In the genomic region with DNA sequence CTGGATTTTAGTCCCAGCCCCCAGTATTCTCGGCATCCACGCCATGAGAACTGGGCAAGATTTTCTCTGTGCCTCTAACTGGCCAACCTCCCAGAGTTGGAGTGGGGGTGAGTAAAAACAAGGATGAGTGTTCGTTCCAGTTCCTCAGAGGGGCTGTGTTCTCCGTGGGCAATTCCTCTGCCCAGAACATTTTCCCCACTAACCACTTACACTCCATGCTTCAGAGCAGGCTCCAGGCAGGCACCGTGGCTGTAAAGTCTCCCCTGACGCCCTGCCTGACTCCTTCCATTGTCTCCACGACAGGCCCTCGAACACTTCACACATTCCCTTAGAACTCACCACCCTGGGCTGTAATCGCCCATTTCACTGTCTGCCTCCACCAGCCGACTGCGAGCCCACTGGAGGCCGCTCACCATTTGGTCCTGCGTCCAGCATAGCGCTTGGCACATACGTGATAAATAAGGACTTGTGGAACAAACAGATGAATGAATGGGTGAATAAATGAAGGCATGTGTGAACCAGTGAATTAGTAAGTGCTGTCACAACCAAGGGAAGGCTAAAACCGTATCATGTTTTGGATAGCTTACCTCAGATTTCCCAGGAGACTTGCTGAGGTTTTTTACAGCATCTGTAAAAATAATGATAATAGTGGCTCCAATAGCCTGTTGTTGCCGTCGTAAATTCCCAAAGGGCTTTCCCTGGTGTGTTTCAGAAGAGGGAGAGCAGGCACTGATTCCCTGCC, we compare ENCODE assay signal across 21 cellular contexts. TPM values are rescaled to one million over a fixed set of nuclear protein-coding genes. Genes with fewer than 3 reads are reported as not detected.
DNase-seq lines count a peak whose midpoint lies in the region; ATAC-seq, FAIRE-seq and TF ChIP-seq lines count a peak whose summit lies in the region.
"Had no signal": no experiment of that assay in that cellular context is flagged by ENCODE, and none has a peak within 500 bp of the region (broad histone marks: within the 10 kb centered on the region; RNA-seq: fewer than 3 reads in every experiment).

No MANE protein-coding gene starts in this region.

- H3K4me1 ChIP-seq in K562 (replicated peaks in 1 of 2; ENCODE audit: control insufficient read depth in 2 of 2, insufficient read depth in 2 of 2, low read length in 2 of 2) (peaks cover 5 to 12% of the 10 kb centered on the region in 2 experiments; a peak in 4 of 5 replicates), trophoblast cell (ENCODE audit: control insufficient read depth in 1 of 2, insufficient read depth in 2 of 2, low read length in 2 of 2) (peaks cover 5 to 8% of the 10 kb centered on the region in 2 experiments), small intestine (ENCODE audit: control insufficient read depth in 2 of 2, insufficient read depth in 1 of 2, low read depth in 1 of 2, low read length in 1 of 2) (no peaks in the 10 kb centered on the region)
- H3K4me1 ChIP-seq: transverse colon had no signal

- TF ChIP-seq CTCF in K562 (IDR thresholded peaks at IDR 0.05 in 2 of 3, conservative IDR thresholded peaks at IDR 0.05 in 1 of 3; ENCODE audit: insufficient read depth in 2 of 3, low read depth in 1 of 3, low read length in 3 of 3): no peak
- no peak for TF ChIP-seq CTCF in foreskin fibroblast (IDR thresholded peaks at IDR 0.05; ENCODE audit: low read depth, low read length)
- no peak for TF ChIP-seq CTCF in CD14-positive monocyte (IDR thresholded peaks at IDR 0.05)

- H4K91ac ChIP-seq in trophoblast cell (ENCODE audit: low read depth, low read length): peak overlapping the region; percentile 49

- peaks cover 50 to 71% (median 57%) of the 10 kb centered on the region in 3 donors for H3K27me3 Mint-ChIP-seq in CD14-positive monocyte (ENCODE audit: low read depth in 3 of 3)

- no peak overlapping the region for H2AFZ ChIP-seq in K562 (ENCODE audit: low read depth, low read length)
- peak overlapping the region; percentile 10 for H2AFZ ChIP-seq in trophoblast cell (ENCODE audit: insufficient read depth, low read length, poor library complexity)

- peak in 9 of 14 donors; percentile 22 to 87 (median 47) for DNase-seq in C1 segment of cervical spinal cord (lab: John Stamatoyannopoulos, UW)
- no peak for DNase-seq in K562 (ENCODE audit: extremely low read depth in 1 of 4, low spot score in 3 of 4)
- peak in 34 of 51 donors; percentile 6 to 88 (median 48) for DNase-seq in hypothalamus (lab: John Stamatoyannopoulos, UW)
- no peak for DNase-seq in trophoblast cell
- no peak for DNase-seq in foreskin fibroblast
- no peak for DNase-seq in small intestine
- no peak for DNase-seq in CD14-positive monocyte (ENCODE audit: low spot score)
- DNase-seq: left colon; NCI-H187; NCI-H526; stimulated activated CD4-positive, alpha-beta T cell treated with anti-CD3 and anti-CD28 coated beads, Interleukin-4, amount 100 ng/mL, for 24 hours; transverse colon had no signal

- H3K4me2 ChIP-seq in K562 (ENCODE audit: insufficient read depth, low read length): no peak overlapping the region
- no peak overlapping the region for H3K4me2 ChIP-seq in trophoblast cell (ENCODE audit: low read length)

- H4K20me1 ChIP-seq in K562 (replicated peaks; ENCODE audit: control insufficient read depth, insufficient read depth, low read length): no peaks in the 10 kb centered on the region; the same call in 1 of the 2 replicates

- intact Hi-C loops in K562 (cut with micrococcal nuclease) (no loop called here), CD14-positive monocyte (cut with micrococcal nuclease) (no loop called here)

- ATAC-seq in K562 (peak; percentile 57), GM21737 (IDR thresholded peaks at IDR 0.05; ENCODE audit: unreplicated experiment) (no peak)
- ATAC-seq: left colon, Panc1 had no signal

- in situ Hi-C loops in K562 (cut with MboI): no loop called here

- H3K36me3 Mint-ChIP-seq in CD14-positive monocyte: no peaks in the 10 kb centered on the region

- no peak overlapping the region for H2BK120ac ChIP-seq in trophoblast cell (ENCODE audit: insufficient read depth, low read length, poor library complexity)

- H2BK12ac ChIP-seq in trophoblast cell (ENCODE audit: low read length): peak overlapping the region; percentile 23

- H3K27me3 ChIP-seq in K562 (ENCODE audit: control insufficient read depth in 2 of 2, insufficient read depth in 2 of 2, low read length in 2 of 2) (peaks cover 8 to 21% of the 10 kb centered on the region in 2 experiments), trophoblast cell (ENCODE audit: insufficient read depth, low read length) (no peaks in the 10 kb centered on the region), small intestine (ENCODE audit: control insufficient read depth in 2 of 2, insufficient read depth in 2 of 2, low read length in 2 of 2) (peaks cover 0 to 3% of the 10 kb centered on the region in 2 donors)

- H2AK5ac ChIP-seq in trophoblast cell (ENCODE audit: low read length): peak overlapping the region; percentile 62

- peak overlapping the region in 1 of 2 donors; percentile 52 for H3K4me3 Mint-ChIP-seq in CD14-positive monocyte

- H3K79me1 ChIP-seq in trophoblast cell (ENCODE audit: low read length): no peaks in the 10 kb centered on the region

- H3K9me1 ChIP-seq in K562 (ENCODE audit: control insufficient read depth, insufficient read depth, low read length): no peaks in the 10 kb centered on the region

- H3K4ac ChIP-seq in trophoblast cell (ENCODE audit: low read depth, low read length): no peak overlapping the region

- H3K4me1 Mint-ChIP-seq in CD14-positive monocyte: no peaks in the 10 kb centered on the region

- no peak overlapping the region for H3K23ac ChIP-seq in trophoblast cell (ENCODE audit: low read length)

- no peak overlapping the region for H2BK5ac ChIP-seq in trophoblast cell (ENCODE audit: low read depth, low read length, poor library complexity)

- H3K27ac ChIP-seq in K562 (ENCODE audit: extremely low read depth, low read depth, low read length) (no peak overlapping the region), trophoblast cell (ENCODE audit: low read depth, low read length) (no peak overlapping the region), small intestine (ENCODE audit: low read depth in 1 of 2, low read length in 1 of 2) (no peak overlapping the region)
- H3K27ac ChIP-seq: transverse colon had no signal

- H4K8ac ChIP-seq in trophoblast cell (ENCODE audit: low read depth, low read length): peak overlapping the region; percentile 50

- 15% methylated on average over 18 of the region's 18 CpGs for WGBS in K562 (ENCODE audit: insufficient coverage, low coverage, missing lambda C conversion rate)
- no CpG with 5 or more reads among the region's 18 CpGs for WGBS in trophoblast cell (ENCODE audit: extremely low coverage, insufficient coverage, insufficient read length)
- WGBS in small intestine, 3 donors: 40 to 48% (median 45%) methylated on average over 18 of the region's 18 CpGs

- H4K12ac ChIP-seq in trophoblast cell (ENCODE audit: low read depth, low read length): no peak overlapping the region

- H3K36me3 ChIP-seq in K562 (ENCODE audit: control insufficient read depth, insufficient read depth, low read length): no peaks in the 10 kb centered on the region
- H3K36me3 ChIP-seq in trophoblast cell (ENCODE audit: control insufficient read depth in 1 of 2, insufficient read depth in 2 of 2, low read length in 2 of 2): no peaks in the 10 kb centered on the region
- no peaks in the 10 kb centered on the region for H3K36me3 ChIP-seq in small intestine (ENCODE audit: control insufficient read depth in 2 of 2, insufficient read depth in 2 of 2, low read length in 2 of 2)
- H3K36me3 ChIP-seq: transverse colon had no signal

- H3K9ac ChIP-seq in K562 (ENCODE audit: insufficient read depth in 1 of 2, low read depth in 2 of 2, low read length in 2 of 2) (peak overlapping the region in 1 of 2 experiments; percentile 43; a peak in 1 of 4 replicates), trophoblast cell (ENCODE audit: low read length) (no peak overlapping the region)

- TF ChIP-seq EP300 in K562 (IDR thresholded peaks at IDR 0.05; ENCODE audit: low read length): no peak

- CTCF ChIA-PET in K562 (lab: Yijun Ruan, JAX; ENCODE audit: low intra/inter-chr PET ratio): no interaction called here

- BruUV-seq in K562 (replicated peaks; lab: Mats Ljungman, UMichigan): no TSS peak

- H3K18ac ChIP-seq in trophoblast cell (ENCODE audit: low read length): peak overlapping the region; percentile 55

- no peak overlapping the region for H3K4me3 ChIP-seq in K562
- H3K4me3 ChIP-seq in trophoblast cell (ENCODE audit: low read depth, low read length): no peak overlapping the region
- no peak overlapping the region for H3K4me3 ChIP-seq in foreskin fibroblast (ENCODE audit: low read depth in 1 of 2, low read length in 2 of 2)
- H3K4me3 ChIP-seq in small intestine (ENCODE audit: low read depth in 1 of 2, low read length in 2 of 2): no peak overlapping the region
- H3K4me3 ChIP-seq: transverse colon had no signal

- no peaks in the 10 kb centered on the region for H3K79me2 ChIP-seq in K562 (ENCODE audit: control insufficient read depth, insufficient read depth, low read length)
- peaks cover 3% of the 10 kb centered on the region for H3K79me2 ChIP-seq in trophoblast cell (ENCODE audit: control insufficient read depth, insufficient read depth, low read length, poor library complexity)

- peaks cover 0 to 3% (median 0%) of the 10 kb centered on the region in 7 donors for H3K9me3 Mint-ChIP-seq in CD14-positive monocyte

- POLR2A ChIA-PET in K562 (lab: Yijun Ruan, JAX): no interaction called here

- H3K14ac ChIP-seq in trophoblast cell (ENCODE audit: low read length): peak overlapping the region; percentile 68

- FAIRE-seq in K562 (lab: Jason Lieb, UNC) (no peak), small intestine (lab: Jason Lieb, UNC) (no peak)
- FAIRE-seq: colon, GM12892, HTR-8/SVneo had no signal

- TF ChIP-seq RAD21 in K562 (CRISPR knock-in tag; conservative IDR thresholded peaks at IDR 0.05 in 1 of 2, IDR thresholded peaks at IDR 0.05 in 1 of 2): no peak

- H3K9me3 ChIP-seq in K562 (replicated peaks; ENCODE audit: control insufficient read depth, insufficient read depth, low read depth, low read length) (no peaks in the 10 kb centered on the region), trophoblast cell (ENCODE audit: insufficient read depth, low read depth, low read length) (no peaks in the 10 kb centered on the region), small intestine (ENCODE audit: control insufficient read depth, low read depth) (no peaks in the 10 kb centered on the region)
- H3K9me3 ChIP-seq: transverse colon had no signal

- TF ChIP-seq POLR2A in K562 (conservative IDR thresholded peaks at IDR 0.05): no peak

- no peak overlapping the region for H3K27ac Mint-ChIP-seq in CD14-positive monocyte

RNA-seq across cellular contexts. Expression of a gene that starts 6.1 kb away (rescaled TPM):
- total RNA-seq in K562 (2011; cell fraction: chromatin; rRNA removed; ENCODE audit: low replicate concordance): 10.9 and 17.6 TPM in 2 replicates
- 24.2 and 27.0 TPM in 2 replicates for total RNA-seq in K562 (2011; cell fraction: nucleolus; rRNA removed)
- total RNA-seq in K562 (2011; cell fraction: nucleoplasm; rRNA removed): 22.6 and 26.2 TPM in 2 replicates
- total RNA-seq in K562 (2014; rRNA removed): 0.50 and 0.86 TPM in 2 replicates
- 0.58 and 0.61 TPM in 2 replicates for total RNA-seq in K562 (2014; rRNA removed; fragmentation: Illumina TruSeq; extraction: Trizol)
- total RNA-seq in K562 (2015; rRNA removed; fragmentation: Illumina TruSeq; extraction: Trizol): 0.65 and 0.72 TPM in 2 replicates
- total RNA-seq in K562 (2021): 1.9 and 2.0 TPM in 2 replicates
- polyA plus RNA-seq in K562 (2011; rRNA removed): 2.0 and 2.1 TPM in 2 replicates
- polyA plus RNA-seq in K562 (2011; cell fraction: cytosol; rRNA removed): 1.9 and 4.8 TPM in 2 replicates
- polyA plus RNA-seq in K562 (2011; cell fraction: nucleus; rRNA removed): 2.5 and 4.0 TPM in 2 replicates
- polyA plus RNA-seq in K562 (2012): 1.4 and 2.6 TPM in 2 replicates
- polyA plus RNA-seq in K562 (2014; fragmentation: Illumina TruSeq; extraction: Trizol): 1.7 and 1.9 TPM in 2 replicates
- under 1 TPM; 0.15 to 0.41 TPM for polyA plus RNA-seq in K562 (2014; fragmentation: Nextera tagmentation; extraction: Ambion mirVana)
- polyA plus RNA-seq in K562 (2014; rRNA removed): 0.94 and 1.4 TPM in 2 replicates
- polyA minus RNA-seq in K562 (2011; rRNA and poly(A)+ RNA removed): 1.5 and 2.6 TPM in 2 replicates
- polyA minus RNA-seq in K562 (2011; cell fraction: cytosol; rRNA and poly(A)+ RNA removed): 0.91 and 1.7 TPM in 2 replicates
- 1.8 and 1.9 TPM in 2 replicates for polyA minus RNA-seq in K562 (2011; cell fraction: nucleus; rRNA and poly(A)+ RNA removed)
- polyA plus RNA-seq in trophoblast cell (2013): 2.1 and 2.5 TPM in 2 replicates
- 1 to 10 TPM in 1 of 3 donors, under 1 TPM in 1, not detected in 1; 0.27 to 3.4 TPM for polyA plus RNA-seq in small intestine
- not detected for polyA plus RNA-seq in CD14-positive monocyte
- total RNA-seq: epithelial cell of proximal tubule, MCF 10A, myocyte had no signal

RNA-seq across cellular contexts. Expression of a gene that starts 49.2 kb away (rescaled TPM):
- total RNA-seq in K562 (2011; cell fraction: chromatin; rRNA removed; ENCODE audit: low replicate concordance): not detected in 2 replicates
- total RNA-seq in K562 (2011; cell fraction: nucleolus; rRNA removed): not detected in 2 replicates
- not detected in 2 replicates for total RNA-seq in K562 (2011; cell fraction: nucleoplasm; rRNA removed)
- not detected in 2 replicates for total RNA-seq in K562 (2014; rRNA removed)
- total RNA-seq in K562 (2014; rRNA removed; fragmentation: Illumina TruSeq; extraction: Trizol): not detected in 2 replicates
- not detected in 2 replicates for total RNA-seq in K562 (2015; rRNA removed; fragmentation: Illumina TruSeq; extraction: Trizol)
- total RNA-seq in K562 (2021): not detected in 2 replicates
- polyA plus RNA-seq in K562 (2011; rRNA removed): not detected in 2 replicates
- not detected in 2 replicates for polyA plus RNA-seq in K562 (2011; cell fraction: cytosol; rRNA removed)
- polyA plus RNA-seq in K562 (2011; cell fraction: nucleus; rRNA removed): not detected in 2 replicates
- polyA plus RNA-seq in K562 (2012): not detected in 2 replicates
- not detected in 2 replicates for polyA plus RNA-seq in K562 (2014; fragmentation: Illumina TruSeq; extraction: Trizol)
- not detected for polyA plus RNA-seq in K562 (2014; fragmentation: Nextera tagmentation; extraction: Ambion mirVana)
- polyA plus RNA-seq in K562 (2014; rRNA removed): not detected in 2 replicates
- not detected in 2 replicates for polyA minus RNA-seq in K562 (2011; rRNA and poly(A)+ RNA removed)
- not detected in 2 replicates for polyA minus RNA-seq in K562 (2011; cell fraction: cytosol; rRNA and poly(A)+ RNA removed)
- not detected in 2 replicates for polyA minus RNA-seq in K562 (2011; cell fraction: nucleus; rRNA and poly(A)+ RNA removed)
- under 0.01 and 0.01 TPM in 2 replicates for polyA plus RNA-seq in trophoblast cell (2013)
- polyA plus RNA-seq in small intestine: 1 to 10 TPM in 1 of 3 donors, not detected in 2; 1.6 TPM
- polyA plus RNA-seq in CD14-positive monocyte: not detected
- total RNA-seq: epithelial cell of proximal tubule, H4, MCF 10A, myocyte had no signal

Comparison
In these comparisons a context has a peak if more than half of its experiments do, and no peak if none do; other contexts are left out.
1. DNase-seq: peak in C1 segment of cervical spinal cord (9 of 14) and hypothalamus (34 of 51); none in K562 (0 of 4), trophoblast cell (0 of 2), foreskin fibroblast (0 of 2), small intestine (single experiment) and CD14-positive monocyte (single experiment).